16 cellular contexts compared by ENCODE assay signal in genomic region chr18:57942090-57942489, GRCh38.
A peak's percentile ranks its signal among the peaks of the same experiment; 100 is the strongest.
DNase-seq lines count a peak whose midpoint lies in the region; TF ChIP-seq lines count a peak whose summit lies in the region.
"Had no signal": no experiment of that assay in that cellular context is flagged by ENCODE, and none has a peak within 500 bp of the region (broad histone marks: within the 10 kb centered on the region; RNA-seq: fewer than 3 reads in every experiment).

No MANE protein-coding gene starts in this region.

- TF ChIP-seq CTCF in neural progenitor cell (IDR thresholded peaks at IDR 0.05): no peak
- no peak for TF ChIP-seq CTCF in endothelial cell (IDR thresholded peaks at IDR 0.05; ENCODE audit: unreplicated experiment)
- no peak for TF ChIP-seq CTCF in HFFc6 (IDR thresholded peaks at IDR 0.05)
- TF ChIP-seq CTCF in suprapubic skin (IDR thresholded peaks at IDR 0.05): no peak

- H3K27ac ChIP-seq in epithelial cell of prostate (peak overlapping the region; percentile 59), neural progenitor cell (no peak overlapping the region), suprapubic skin (no peak overlapping the region)
- H3K27ac ChIP-seq: 22Rv1, SK-N-MC had no signal

- H2AFZ ChIP-seq in neural progenitor cell (replicated peaks): peak overlapping the region; percentile 38

- H4K20me1 ChIP-seq in neural progenitor cell (ENCODE audit: low read depth): no peaks in the 10 kb centered on the region

- H3K27me3 ChIP-seq in neural progenitor cell (no peaks in the 10 kb centered on the region), suprapubic skin (peaks cover 4% of the 10 kb centered on the region)
- H3K27me3 ChIP-seq: BE2C had no signal

- peaks cover 16% of the 10 kb centered on the region for H3K4me1 Mint-ChIP-seq in neural progenitor cell
- H3K4me1 Mint-ChIP-seq in endothelial cell (ENCODE audit: unreplicated experiment): peaks cover 4% of the 10 kb centered on the region
- peaks cover 20% of the 10 kb centered on the region for H3K4me1 Mint-ChIP-seq in HFFc6 (ENCODE audit: low read depth)
- H3K4me1 Mint-ChIP-seq: CD4-positive, alpha-beta memory T cell had no signal

- no peaks in the 10 kb centered on the region for H3K79me2 ChIP-seq in neural progenitor cell (ENCODE audit: low read depth)

- H3K4me3 Mint-ChIP-seq in neural progenitor cell: no peak overlapping the region
- H3K4me3 Mint-ChIP-seq in endothelial cell (ENCODE audit: unreplicated experiment): no peak overlapping the region
- H3K4me3 Mint-ChIP-seq in HFFc6: no peak overlapping the region
- H3K4me3 Mint-ChIP-seq: CD4-positive, alpha-beta memory T cell; IgD-negative memory B cell had no signal

- H3K9me3 ChIP-seq in neural progenitor cell (ENCODE audit: low read depth) (no peaks in the 10 kb centered on the region), suprapubic skin (no peaks in the 10 kb centered on the region)
- H3K9me3 ChIP-seq: BE2C had no signal

- H3K27ac Mint-ChIP-seq in neural progenitor cell (no peak overlapping the region), endothelial cell (ENCODE audit: unreplicated experiment) (no peak overlapping the region), HFFc6 (no peak overlapping the region)
- H3K27ac Mint-ChIP-seq: CD4-positive, alpha-beta memory T cell; IgD-negative memory B cell had no signal

- H3K36me3 ChIP-seq in neural progenitor cell (no peaks in the 10 kb centered on the region), suprapubic skin (no peaks in the 10 kb centered on the region)
- H3K36me3 ChIP-seq: BE2C had no signal

- H3K9ac ChIP-seq in neural progenitor cell: no peak overlapping the region

- peaks cover 2% of the 10 kb centered on the region for H3K27me3 Mint-ChIP-seq in neural progenitor cell (ENCODE audit: insufficient read depth, low read depth)
- no peaks in the 10 kb centered on the region for H3K27me3 Mint-ChIP-seq in endothelial cell (ENCODE audit: unreplicated experiment)
- peaks cover 18% of the 10 kb centered on the region for H3K27me3 Mint-ChIP-seq in HFFc6 (ENCODE audit: insufficient read depth)

- H3K9me3 Mint-ChIP-seq in neural progenitor cell (no peaks in the 10 kb centered on the region), endothelial cell (ENCODE audit: unreplicated experiment) (no peaks in the 10 kb centered on the region), HFFc6 (no peaks in the 10 kb centered on the region)
- H3K9me3 Mint-ChIP-seq: CD4-positive, alpha-beta memory T cell; IgD-negative memory B cell had no signal

- no peak for TF ChIP-seq POLR2A in suprapubic skin (IDR thresholded peaks at IDR 0.05)

- DNase-seq in DMS 273 (lab: John Stamatoyannopoulos, UW; ENCODE audit: unreplicated experiment): peak; percentile 70
- DNase-seq in DMS 273 treated with DMSO at 0.1 percent for 48 hours (lab: John Stamatoyannopoulos, UW): no peak
- DNase-seq in NCI-H69 (lab: John Stamatoyannopoulos, UW): peak; percentile 41
- DNase-seq in epithelial cell of prostate (ENCODE audit: low read depth, low spot score): peak; percentile 48
- peak; percentile 17 for DNase-seq in neural progenitor cell (ENCODE audit: low spot score)
- no peak for DNase-seq in endothelial cell (ENCODE audit: low spot score)
- DNase-seq in HFFc6: no peak
- no peak for DNase-seq in suprapubic skin (ENCODE audit: low spot score in 2 of 2)
- DNase-seq: BE2C; Calu3; CD4-positive, alpha-beta memory T cell; NCI-H187; Right ventricle myocardium superior had no signal

- peak overlapping the region; percentile 12 for H3K4me2 ChIP-seq in neural progenitor cell

- H3K4me3 ChIP-seq in neural progenitor cell (no peak overlapping the region), suprapubic skin (no peak overlapping the region)
- H3K4me3 ChIP-seq: SK-N-MC had no signal

- H3K4me1 ChIP-seq in neural progenitor cell (peaks cover 20% of the 10 kb centered on the region), suprapubic skin (peaks cover 4% of the 10 kb centered on the region)
- H3K4me1 ChIP-seq: BE2C had no signal

- H3K36me3 Mint-ChIP-seq in neural progenitor cell (no peaks in the 10 kb centered on the region), endothelial cell (ENCODE audit: low read depth, unreplicated experiment) (no peaks in the 10 kb centered on the region), HFFc6 (ENCODE audit: low read depth) (no peaks in the 10 kb centered on the region)
- H3K36me3 Mint-ChIP-seq: CD4-positive, alpha-beta memory T cell had no signal

- H3F3A ChIP-seq in neural progenitor cell (ENCODE audit: low read depth): peaks cover 12% of the 10 kb centered on the region

- TF ChIP-seq EP300 in suprapubic skin (IDR thresholded peaks at IDR 0.05): no peak

- WGBS in suprapubic skin: 73% methylated on average over 4 of the region's 4 CpGs

Comparison
In these comparisons a context has a peak if more than half of its experiments do, and no peak if none do; other contexts are left out.
1. DNase-seq: peak in DMS 273 (single experiment), NCI-H69 (single experiment), epithelial cell of prostate (single experiment) and neural progenitor cell (single experiment); none in DMS 273 treated with DMSO at 0.1 percent for 48 hours (single experiment), endothelial cell (single experiment), HFFc6 (single experiment) and suprapubic skin (0 of 2).